In the genomic region with DNA sequence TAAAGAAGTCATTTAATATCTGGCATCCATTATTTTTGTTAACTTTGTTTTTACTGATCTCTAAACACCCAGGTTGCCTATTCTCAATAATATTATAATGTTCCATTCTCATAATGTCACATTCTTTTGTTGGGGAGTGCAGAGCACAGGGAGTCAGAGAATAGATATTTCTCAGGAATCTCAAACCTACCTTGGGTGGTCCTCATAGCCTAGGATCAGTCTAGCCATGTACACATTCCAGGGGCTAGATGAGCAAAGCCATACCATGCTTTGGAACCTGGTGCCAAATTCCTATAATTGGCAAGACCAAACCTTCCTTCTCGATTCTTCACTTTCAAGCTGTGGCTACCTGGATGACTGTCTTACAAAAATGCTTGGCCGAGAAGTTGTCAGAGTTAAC, we compare ENCODE assay signal across 35 cellular contexts.
"Had no signal": no experiment of that assay in that cellular context is flagged by ENCODE, and none has a peak within 500 bp of the region (broad histone marks: within the 10 kb centered on the region; RNA-seq: fewer than 3 reads in every experiment).

No MANE protein-coding gene starts in this region.

- H3K9ac ChIP-seq: KMS-11 had no signal

- H3K27me3 ChIP-seq: MG63 had no signal

- H3K9me3 ChIP-seq: MG63 had no signal

- H3K36me3 ChIP-seq: MG63 had no signal

- DNase-seq: Karpas-422, Kasumi-1, KBM-7, KG1, MG63, MM.1S, MV-4-11, NCI-H1048, NCI-H1092, NCI-H1092 treated with DMSO at 0.1 percent for 48 hours, NCI-H1105, NCI-H1105 treated with DMSO at 0.1 percent for 48 hours, NCI-H1417, NCI-H1417 treated with DMSO at 0.1 percent for 48 hours, NCI-H1436, NCI-H1436 treated with DMSO at 0.1 percent for 48 hours, NCI-H146, NCI-H1694, NCI-H1694 treated with DMSO at 0.1 percent for 48 hours, NCI-H187, NCI-H187 treated with DMSO at 0.1 percent for 48 hours, NCI-H1930, NCI-H2029, NCI-H2029 treated with DMSO at 0.1 percent for 48 hours, NCI-H2081, NCI-H2081 treated with DMSO at 0.1 percent for 48 hours, NCI-H2107, NCI-H2171, NCI-H2171 treated with DMSO at 0.1 percent for 48 hours, NCI-H2227 treated with DMSO at 0.1 percent for 48 hours, NCI-H226, NCI-H345, NCI-H446, NCI-H446 treated with DMSO at 0.1 percent for 48 hours had no signal

- H3K4me3 ChIP-seq: MG63 had no signal

- H3K27ac ChIP-seq: KMS-11 had no signal
